8 cellular contexts compared by ENCODE assay signal in genomic region chr7:75842836-75843446, GRCh38. TPM values are rescaled to one million over a fixed set of nuclear protein-coding genes. Genes with fewer than 3 reads are reported as not detected.
DNase-seq lines count a peak whose midpoint lies in the region; ATAC-seq and TF ChIP-seq lines count a peak whose summit lies in the region.

No MANE protein-coding gene starts in this region.

- peak overlapping the region; percentile 60 for H3K4me2 ChIP-seq in osteoblast (ENCODE audit: insufficient read depth, low read length)

- H3K27me3 ChIP-seq in brain microvascular endothelial cell (replicated peaks) (no peaks in the 10 kb centered on the region), osteoblast (ENCODE audit: insufficient read depth, low read length) (no peaks in the 10 kb centered on the region)

- DNase-seq in HFF-Myc (ENCODE audit: extremely low read depth, low read depth) (peak; percentile 91), NOMO-1 (lab: John Stamatoyannopoulos, UW; ENCODE audit: unreplicated experiment in 2 of 2) (peak; percentile 95 to 100), brain microvascular endothelial cell (peak; percentile 85), osteoblast (ENCODE audit: insufficient read length, low spot score, missing footprints) (peak; percentile 78), NCI-H82 treated with DMSO at 0.1 percent for 48 hours (lab: John Stamatoyannopoulos, UW; ENCODE audit: unreplicated experiment) (no peak), NCI-H1092 treated with DMSO at 0.1 percent for 48 hours (lab: John Stamatoyannopoulos, UW) (no peak)

- ATAC-seq in GM18511 (IDR thresholded peaks at IDR 0.05; ENCODE audit: unreplicated experiment) (peak; percentile 95), GM19324 (IDR thresholded peaks at IDR 0.05; ENCODE audit: low FRiP score, unreplicated experiment) (no peak)

- H3K9me3 ChIP-seq in osteoblast (ENCODE audit: low read depth, low read length), result no peaks in the 10 kb centered on the region

- H3K4me3 ChIP-seq in HFF-Myc (replicated peaks; ENCODE audit: low read depth, low read length) (peak overlapping the region; percentile 10; the same call in 1 of the 2 replicates), brain microvascular endothelial cell (ENCODE audit: low read depth, low read length) (peak overlapping the region; percentile 26), osteoblast (ENCODE audit: insufficient read depth, low read length) (peak overlapping the region; percentile 8)

- no peaks in the 10 kb centered on the region for H4K20me1 ChIP-seq in osteoblast (ENCODE audit: insufficient read depth, low read length)

- no peak overlapping the region for H2AFZ ChIP-seq in osteoblast (ENCODE audit: low read length)

- H3K4me1 ChIP-seq in osteoblast (ENCODE audit: insufficient read depth, low read length), result peaks cover 5% of the 10 kb centered on the region

- TF ChIP-seq CTCF in HFF-Myc (IDR thresholded peaks at IDR 0.05; ENCODE audit: low read depth, low read length, missing control alignments) (no peak), brain microvascular endothelial cell (IDR thresholded peaks at IDR 0.05; ENCODE audit: low read depth, low read length, missing control alignments) (no peak), osteoblast (IDR thresholded peaks at IDR 0.05; ENCODE audit: extremely low read depth, low read depth, low read length) (no peak)

- H3K36me3 ChIP-seq in brain microvascular endothelial cell (replicated peaks), result no peaks in the 10 kb centered on the region
- H3K36me3 ChIP-seq in osteoblast (ENCODE audit: insufficient read depth, low read length), result no peaks in the 10 kb centered on the region

- H3K27ac ChIP-seq in brain microvascular endothelial cell (peak overlapping the region; percentile 90), osteoblast (ENCODE audit: low read depth, low read length) (no peak overlapping the region)

- in situ Hi-C loops in brain microvascular endothelial cell (cut with HindIII; ENCODE audit: low pct_ligation_motif_present, low sequenced_read_pairs), result no loop called here

- H3K79me2 ChIP-seq in osteoblast (ENCODE audit: insufficient read depth, low read length), result no peaks in the 10 kb centered on the region

RNA-seq across cellular contexts. Expression of gene CCL24, which starts 29.3 kb away (rescaled TPM):
- total RNA-seq in osteoblast, result not detected in 2 replicates

RNA-seq across cellular contexts. Expression of gene RHBDD2, which starts 35.9 kb away (rescaled TPM):
- total RNA-seq in osteoblast, result 27.4 and 27.5 TPM in 2 replicates

Comparison
In these comparisons a context has a peak if more than half of its experiments do, and no peak if none do; other contexts are left out.
1. DNase-seq: peak in HFF-Myc (single experiment), NOMO-1 (2 of 2), brain microvascular endothelial cell (single experiment) and osteoblast (single experiment); none in NCI-H82 treated with DMSO at 0.1 percent for 48 hours (single experiment) and NCI-H1092 treated with DMSO at 0.1 percent for 48 hours (single experiment).
2. Peak in every context shown above with its lines, with median percentiles within 50 percentile points of each other: H3K4me3 ChIP-seq.